ENCODE assay signal across 22 cellular contexts in genomic region chr18:35278969-35279368, GRCh38.
"Had no signal": no experiment of that assay in that cellular context is flagged by ENCODE, and none has a peak within 500 bp of the region (broad histone marks: within the 10 kb centered on the region; RNA-seq: fewer than 3 reads in every experiment).

No MANE protein-coding gene starts in this region.

- H3K4me1 ChIP-seq: esophagus muscularis mucosa, gastroesophageal sphincter, left lung, lower lobe of right lung had no signal

- H3K27ac ChIP-seq: coronary artery, dorsolateral prefrontal cortex, esophagus muscularis mucosa, foreskin keratinocyte, gastroesophageal sphincter, heart left ventricle, hepatocyte, left lung, lower lobe of right lung had no signal

- ATAC-seq: foreskin keratinocyte, gastroesophageal sphincter, heart left ventricle, left cardiac atrium, left lung, left ventricle myocardium superior, lower lobe of right lung had no signal

- FAIRE-seq: colon, endothelial cell of umbilical vein, frontal cortex, islet of Langerhans, keratinocyte had no signal

- H2AFZ ChIP-seq: hepatocyte had no signal

- H3K4me3 ChIP-seq: coronary artery, dorsolateral prefrontal cortex, esophagus muscularis mucosa, gastroesophageal sphincter, heart left ventricle, hepatocyte, left lung, lower lobe of right lung had no signal

- H3K4me2 ChIP-seq: hepatocyte had no signal

- H3K79me2 ChIP-seq: hepatocyte had no signal

- H3K27me3 ChIP-seq: dorsolateral prefrontal cortex, esophagus muscularis mucosa, foreskin keratinocyte, gastroesophageal sphincter, heart left ventricle, hepatocyte, left lung had no signal

- DNase-seq: dermis blood vessel endothelial cell; dorsolateral prefrontal cortex; effector CD4-positive, alpha-beta T cell; effector memory CD4-positive, alpha-beta T cell; foreskin keratinocyte; heart left ventricle; hypothalamus; left cardiac atrium; left lung; left ventricle myocardium superior; lower lobe of right lung; mesenchymal stem cell; midbrain had no signal

- H3K9me3 ChIP-seq: esophagus muscularis mucosa, gastroesophageal sphincter, lower lobe of right lung had no signal
